ENCODE assay signal across 8 cellular contexts in the genomic region with DNA sequence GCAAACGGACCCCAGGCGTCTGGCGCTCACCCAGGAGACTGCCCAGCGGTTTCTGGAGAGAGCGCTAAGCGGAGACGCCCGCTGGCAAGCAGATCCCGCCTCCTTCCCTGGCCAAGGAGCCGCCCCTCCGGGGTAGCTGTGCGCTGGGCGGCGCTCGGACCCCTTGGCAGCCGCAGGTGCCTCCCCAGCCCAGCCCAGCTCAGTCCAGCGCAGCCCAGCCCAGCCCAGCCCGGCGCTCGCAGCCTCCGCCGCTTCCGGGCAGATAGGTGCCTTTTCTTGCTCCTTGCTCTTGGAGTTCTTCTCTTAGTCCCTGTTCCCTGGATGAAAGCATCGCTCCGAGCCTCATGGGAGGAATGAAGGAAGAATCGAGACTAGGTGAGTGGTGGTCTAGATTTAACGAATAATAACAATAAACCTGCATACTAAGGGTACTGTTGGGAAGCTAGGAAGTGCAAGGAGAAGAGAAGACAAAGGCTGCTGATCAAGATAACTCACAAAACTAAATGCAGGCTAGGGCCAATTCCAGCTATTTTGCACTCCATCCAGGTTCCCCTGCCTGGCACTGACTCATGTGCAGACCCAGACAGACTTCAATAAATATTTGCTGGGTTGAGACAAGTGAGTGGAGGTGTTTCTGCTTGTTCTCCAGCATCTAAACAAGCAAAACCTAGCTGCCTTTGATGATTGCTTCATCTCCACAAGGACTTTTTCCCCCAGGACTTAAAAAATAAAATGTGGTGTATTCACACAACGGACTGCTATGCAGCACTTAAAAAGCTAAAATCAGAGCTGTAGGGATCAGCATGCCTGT. TPM values are rescaled to one million over a fixed set of nuclear protein-coding genes. Genes with fewer than 3 reads are reported as not detected.
DNase-seq lines count a peak whose midpoint lies in the region; ATAC-seq, FAIRE-seq and TF ChIP-seq lines count a peak whose summit lies in the region.

Gene STK32A, plus strand, starts transcription at position 202 of the 811 bp plus-strand sequence. CDS start 4,609 bp downstream, outside the sequence.

- H3K27me3 Mint-ChIP-seq in natural killer cell treated with Interleukin-12 subunit alpha and Interleukin-12 subunit beta and Interleukin-15 and Interleukin-18, amount 100 ng/mL, for 72 hours, result peaks cover 52 to 59% of the 10 kb centered on the region in 2 donors
- H3K27me3 Mint-ChIP-seq in activated T-helper 2 cell treated with anti-CD3 and anti-CD28 coated beads, Interferon-gamma antibody, Interleukin-2, Interleukin-4, amounts not matched to agents 10 μg/mL and 5 μg/mL and 100 μg/mL, durations not matched to agents 14 hours and 24 hours and 36 hours (ENCODE audit: low read depth), result peaks cover 16% of the 10 kb centered on the region

- no peak within 1 kb of the TSS for H3K27ac Mint-ChIP-seq in natural killer cell treated with Interleukin-12 subunit alpha and Interleukin-12 subunit beta and Interleukin-15 and Interleukin-18, amount 100 ng/mL, for 72 hours
- no peak within 1 kb of the TSS for H3K27ac Mint-ChIP-seq in activated T-helper 2 cell treated with anti-CD3 and anti-CD28 coated beads, Interferon-gamma antibody, Interleukin-2, Interleukin-4, amounts not matched to agents 10 μg/mL and 5 μg/mL and 100 μg/mL, durations not matched to agents 14 hours and 24 hours and 36 hours

- no peaks in the 10 kb centered on the region for H3K36me3 Mint-ChIP-seq in natural killer cell treated with Interleukin-12 subunit alpha and Interleukin-12 subunit beta and Interleukin-15 and Interleukin-18, amount 100 ng/mL, for 72 hours
- H3K36me3 Mint-ChIP-seq in activated T-helper 2 cell treated with anti-CD3 and anti-CD28 coated beads, Interferon-gamma antibody, Interleukin-2, Interleukin-4, amounts not matched to agents 10 μg/mL and 5 μg/mL and 100 μg/mL, durations not matched to agents 14 hours and 24 hours and 36 hours (ENCODE audit: low read depth), result no peaks in the 10 kb centered on the region

- no peak for TF ChIP-seq CTCF in fibroblast of pulmonary artery (IDR thresholded peaks at IDR 0.05; ENCODE audit: low read length, missing control alignments)

- H3K9me3 Mint-ChIP-seq in natural killer cell treated with Interleukin-12 subunit alpha and Interleukin-12 subunit beta and Interleukin-15 and Interleukin-18, amount 100 ng/mL, for 72 hours, result no peaks in the 10 kb centered on the region
- no peaks in the 10 kb centered on the region for H3K9me3 Mint-ChIP-seq in activated T-helper 2 cell treated with anti-CD3 and anti-CD28 coated beads, Interferon-gamma antibody, Interleukin-2, Interleukin-4, amounts not matched to agents 10 μg/mL and 5 μg/mL and 100 μg/mL, durations not matched to agents 14 hours and 24 hours and 36 hours

- FAIRE-seq in GM19239 (lab: Jason Lieb, UNC), result no peak

- intact Hi-C loops in activated T-helper 2 cell treated with anti-CD3 and anti-CD28 coated beads, Interferon-gamma antibody, Interleukin-2, Interleukin-4, amounts not matched to agents 10 μg/mL and 5 μg/mL and 100 μg/mL, durations not matched to agents 14 hours and 24 hours and 36 hours (cut with micrococcal nuclease), result no loop called here

- ATAC-seq in natural killer cell treated with Interleukin-12 subunit alpha and Interleukin-12 subunit beta and Interleukin-15 and Interleukin-18, amount 100 ng/mL, for 72 hours, result peak in 1 of 2 donors; percentile 34

- H3K4me3 ChIP-seq in fibroblast of pulmonary artery (replicated peaks; ENCODE audit: low read depth, low read length), result peak within 1 kb of the TSS; percentile 55

- H3K4me3 Mint-ChIP-seq in natural killer cell treated with Interleukin-12 subunit alpha and Interleukin-12 subunit beta and Interleukin-15 and Interleukin-18, amount 100 ng/mL, for 72 hours, result peak within 1 kb of the TSS; percentile 29
- H3K4me3 Mint-ChIP-seq in activated T-helper 2 cell treated with anti-CD3 and anti-CD28 coated beads, Interferon-gamma antibody, Interleukin-2, Interleukin-4, amounts not matched to agents 10 μg/mL and 5 μg/mL and 100 μg/mL, durations not matched to agents 14 hours and 24 hours and 36 hours (ENCODE audit: low read depth), result no peak within 1 kb of the TSS

- peak; percentile 28 to 58 for DNase-seq in NCI-H2081 (lab: John Stamatoyannopoulos, UW)
- DNase-seq in NCI-H2081 treated with DMSO at 0.1 percent for 48 hours (lab: John Stamatoyannopoulos, UW), result no peak
- peak; percentile 59 for DNase-seq in SHP77 treated with DMSO at 0.1 percent for 48 hours (lab: John Stamatoyannopoulos, UW)
- peak; percentile 14 for DNase-seq in fibroblast of pulmonary artery (ENCODE audit: low read depth)
- no peak for DNase-seq in natural killer cell treated with Interleukin-12 subunit alpha and Interleukin-12 subunit beta and Interleukin-15 and Interleukin-18, amount 100 ng/mL, for 72 hours (ENCODE audit: low spot score)
- no peak for DNase-seq in activated T-helper 2 cell treated with anti-CD3 and anti-CD28 coated beads, Interferon-gamma antibody, Interleukin-2, Interleukin-4, amounts not matched to agents 10 μg/mL and 5 μg/mL and 100 μg/mL, durations not matched to agents 14 hours and 24 hours and 36 hours (ENCODE audit: low spot score)
- DNase-seq in NCI-H1694 treated with DMSO at 0.1 percent for 48 hours (lab: John Stamatoyannopoulos, UW), result no peak
- no peak for DNase-seq in GM19239 (ENCODE audit: insufficient read length, low spot score)

- H3K4me1 Mint-ChIP-seq in natural killer cell treated with Interleukin-12 subunit alpha and Interleukin-12 subunit beta and Interleukin-15 and Interleukin-18, amount 100 ng/mL, for 72 hours (ENCODE audit: low read depth in 2 of 2), result peaks cover 5 to 6% of the 10 kb centered on the region in 2 donors
- no peaks in the 10 kb centered on the region for H3K4me1 Mint-ChIP-seq in activated T-helper 2 cell treated with anti-CD3 and anti-CD28 coated beads, Interferon-gamma antibody, Interleukin-2, Interleukin-4, amounts not matched to agents 10 μg/mL and 5 μg/mL and 100 μg/mL, durations not matched to agents 14 hours and 24 hours and 36 hours (ENCODE audit: low read depth)

RNA-seq across cellular contexts. Expression of gene STK32A, which starts in this region (rescaled TPM):
- total RNA-seq in natural killer cell treated with Interleukin-12 subunit alpha and Interleukin-12 subunit beta and Interleukin-15 and Interleukin-18, amount 100 ng/mL, for 72 hours, result not detected
- not detected in 2 replicates for total RNA-seq in activated T-helper 2 cell treated with anti-CD3 and anti-CD28 coated beads, Interferon-gamma antibody, Interleukin-2, Interleukin-4, amounts not matched to agents 10 μg/mL and 5 μg/mL and 100 μg/mL, durations not matched to agents 14 hours and 24 hours and 36 hours

Comparison
In these comparisons a context has a peak if more than half of its experiments do, and no peak if none do; other contexts are left out.
1. DNase-seq: peak in NCI-H2081 (2 of 2), SHP77 treated with DMSO at 0.1 percent for 48 hours (single experiment) and fibroblast of pulmonary artery (single experiment); none in NCI-H2081 treated with DMSO at 0.1 percent for 48 hours (single experiment), natural killer cell treated with Interleukin-12 subunit alpha and Interleukin-12 subunit beta and Interleukin-15 and Interleukin-18, amount 100 ng/mL, for 72 hours (single experiment), activated T-helper 2 cell treated with anti-CD3 and anti-CD28 coated beads, Interferon-gamma antibody, Interleukin-2, Interleukin-4, amounts not matched to agents 10 μg/mL and 5 μg/mL and 100 μg/mL, durations not matched to agents 14 hours and 24 hours and 36 hours (single experiment), NCI-H1694 treated with DMSO at 0.1 percent for 48 hours (single experiment) and GM19239 (single experiment).